ENCODE assay signal across 20 cellular contexts in the genomic region with DNA sequence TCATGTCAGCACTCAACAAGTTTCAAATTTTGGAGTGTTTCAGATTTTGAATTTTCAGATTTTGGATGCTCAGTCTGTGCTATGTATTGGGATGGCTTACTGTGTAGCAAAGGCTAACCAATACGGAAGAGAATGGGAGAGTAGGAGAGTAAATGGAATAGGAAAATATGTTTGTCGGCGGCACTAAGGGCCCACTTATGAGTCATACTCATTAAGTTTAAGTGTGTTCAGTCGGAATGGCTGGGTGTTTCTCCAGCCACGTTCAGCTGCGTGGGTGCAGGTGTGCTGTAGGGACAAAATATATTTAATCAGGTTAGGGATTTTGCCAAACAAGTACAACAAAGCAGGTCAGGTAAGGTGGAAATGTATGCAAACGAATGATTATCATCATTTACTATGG. TPM values are rescaled to one million over a fixed set of nuclear protein-coding genes. Genes with fewer than 3 reads are reported as not detected.
"Had no signal": no experiment of that assay in that cellular context is flagged by ENCODE, and none has a peak within 500 bp of the region (broad histone marks: within the 10 kb centered on the region; RNA-seq: fewer than 3 reads in every experiment).

No MANE protein-coding gene starts in this region.

- ATAC-seq: gastrocnemius medialis; left ventricle myocardium superior; stimulated activated naive B cell treated with anti-CD40 and anti-IgM and Interleukin-4, amounts not matched to agents 10 μg/mL and 1 μg/mL and 100 μg/mL, for 72 hours had no signal

- DNase-seq: activated naive CD4-positive, alpha-beta T cell treated with anti-CD3 and anti-CD28 coated beads for 36 hours; activated naive CD8-positive, alpha-beta T cell treated with anti-CD3 and anti-CD28 coated beads, Interleukin-2, amount 10 ng/mL, durations not matched to agents 7 days and 5 days; amniotic stem cell; endodermal cell; esophagus squamous epithelium; gastrocnemius medialis; hippocampal formation; left ventricle myocardium superior; retina; sigmoid colon; stimulated activated CD4-positive, alpha-beta T cell treated with anti-CD3 and anti-CD28 coated beads, Interleukin-2, amount 100 ng/mL, for 48 hours; stimulated activated CD8-positive, alpha-beta memory T cell treated with anti-CD3 and anti-CD28 coated beads, Interleukin-4, amount 100 ng/mL, for 48 hours; stimulated activated naive B cell treated with anti-CD40 and anti-IgM and Interleukin-4, amounts not matched to agents 10 μg/mL and 1 μg/mL and 100 μg/mL, for 72 hours had no signal

- H3K9me3 ChIP-seq: breast epithelium, esophagus squamous epithelium, gastrocnemius medialis, sigmoid colon, upper lobe of left lung had no signal

- H3K36me3 ChIP-seq: breast epithelium, esophagus squamous epithelium, gastrocnemius medialis, sigmoid colon, upper lobe of left lung had no signal

- H3K4me3 ChIP-seq: breast epithelium, coronary artery, esophagus squamous epithelium, gastrocnemius medialis, sigmoid colon, upper lobe of left lung had no signal

- H3K27ac ChIP-seq: breast epithelium, coronary artery, esophagus squamous epithelium, gastrocnemius medialis, sigmoid colon, upper lobe of left lung had no signal

- H3K27me3 ChIP-seq: esophagus squamous epithelium, gastrocnemius medialis, sigmoid colon, upper lobe of left lung had no signal

- H3K4me1 ChIP-seq: breast epithelium, esophagus squamous epithelium, gastrocnemius medialis, sigmoid colon, upper lobe of left lung had no signal

RNA-seq across cellular contexts. Expression of gene FTHL17, which starts 13.6 kb away (rescaled TPM):
- total RNA-seq: activated CD4-positive, alpha-beta memory T cell treated with anti-CD3 and anti-CD28 coated beads for 36 hours; activated naive CD4-positive, alpha-beta T cell treated with anti-CD3 and anti-CD28 coated beads for 36 hours; activated naive CD8-positive, alpha-beta T cell treated with anti-CD3 and anti-CD28 coated beads, Interleukin-2, amount 10 ng/mL, durations not matched to agents 7 days and 5 days; breast epithelium; endodermal cell; esophagus squamous epithelium; gastrocnemius medialis; left ventricle myocardium superior; natural killer cell treated with Interleukin-12 subunit alpha and Interleukin-12 subunit beta and Interleukin-15 and Interleukin-18, amount 100 ng/mL, for 72 hours; osteocyte; progenitor cell of endocrine pancreas; sigmoid colon; upper lobe of left lung had no signal
